In genomic region chr11:126153999-126154398, GRCh38 we compare ENCODE assay signal across 13 cellular contexts. TPM values are rescaled to one million over a fixed set of nuclear protein-coding genes. Genes with fewer than 3 reads are reported as not detected.
A peak's percentile ranks its signal among the peaks of the same experiment; 100 is the strongest.
DNase-seq lines count a peak whose midpoint lies in the region; ATAC-seq and TF ChIP-seq lines count a peak whose summit lies in the region.
"Had no signal": no experiment of that assay in that cellular context is flagged by ENCODE, and none has a peak within 500 bp of the region (broad histone marks: within the 10 kb centered on the region; RNA-seq: fewer than 3 reads in every experiment).

No MANE protein-coding gene starts in this region.

- no peak overlapping the region for H3K23ac ChIP-seq in mesenchymal stem cell (ENCODE audit: low read length in 2 of 2)

- H2BK15ac ChIP-seq in mesenchymal stem cell (ENCODE audit: low read depth, poor library complexity, severe bottlenecking): no peak overlapping the region

- H2BK12ac ChIP-seq in mesenchymal stem cell (ENCODE audit: low read length in 2 of 2): no peak overlapping the region

- peaks cover 12% of the 10 kb centered on the region for H3K9me3 Mint-ChIP-seq in Caco-2 (ENCODE audit: unreplicated experiment)

- H3K4me2 ChIP-seq in mesenchymal stem cell (ENCODE audit: low read length, poor library complexity, severe bottlenecking): no peak overlapping the region

- no peaks in the 10 kb centered on the region for H3K36me3 Mint-ChIP-seq in Caco-2 (ENCODE audit: insufficient read depth, unreplicated experiment)

- H3K27ac ChIP-seq in mesenchymal stem cell (ENCODE audit: low read length, poor library complexity, severe bottlenecking): no peak overlapping the region
- H3K27ac ChIP-seq: ascending aorta had no signal

- CTCF ChIA-PET in Caco-2 (lab: Charles Lee): no interaction called here

- H3K4me1 ChIP-seq in mesenchymal stem cell (ENCODE audit: control insufficient read depth, insufficient read depth, low read depth, low read length): peaks cover 16% of the 10 kb centered on the region
- peaks cover 27% of the 10 kb centered on the region for H3K4me1 ChIP-seq in Caco-2
- H3K4me1 ChIP-seq: ascending aorta had no signal

- H3K4me3 ChIP-seq in HFF-Myc (replicated peaks; ENCODE audit: low read depth, low read length) (no peak overlapping the region), astrocyte of the cerebellum (ENCODE audit: low read depth, low read length) (no peak overlapping the region), mesenchymal stem cell (ENCODE audit: insufficient read depth in 1 of 2, low read depth in 1 of 2, low read length in 2 of 2) (no peak overlapping the region), Caco-2 (ENCODE audit: low read depth, low read length) (no peak overlapping the region)
- H3K4me3 ChIP-seq: ascending aorta had no signal

- H3K4me3 Mint-ChIP-seq in Caco-2 (ENCODE audit: unreplicated experiment): no peak overlapping the region
- H3K4me3 Mint-ChIP-seq: CD8-positive, alpha-beta memory T cell; immature natural killer cell had no signal

- no peak overlapping the region for H2BK5ac ChIP-seq in mesenchymal stem cell (ENCODE audit: low read depth, low read length, poor library complexity, severe bottlenecking)

- no peak overlapping the region for H2AK5ac ChIP-seq in mesenchymal stem cell (ENCODE audit: low read length, severe bottlenecking)

- intact Hi-C loops in Caco-2 (cut with micrococcal nuclease; ENCODE audit: unreplicated experiment): no loop called here

- peaks cover 12% of the 10 kb centered on the region for H3K9me3 ChIP-seq in mesenchymal stem cell (ENCODE audit: control insufficient read depth, low read length)
- 0 out of 2 replicates have a peak, but pooled peaks cover 4% of the 10 kb centered on the region for H3K9me3 ChIP-seq in Caco-2
- H3K9me3 ChIP-seq: ascending aorta had no signal

- H4K8ac ChIP-seq in mesenchymal stem cell (ENCODE audit: low read length): peak overlapping the region; percentile 45

- no peaks in the 10 kb centered on the region for H3K79me1 ChIP-seq in mesenchymal stem cell (replicated peaks; ENCODE audit: low read length, poor library complexity, severe bottlenecking)

- H3K4ac ChIP-seq in mesenchymal stem cell (ENCODE audit: low read depth in 1 of 2, low read length in 2 of 2): no peak overlapping the region

- peaks cover 13% of the 10 kb centered on the region for H3K4me1 Mint-ChIP-seq in Caco-2 (ENCODE audit: low read depth, unreplicated experiment)
- H3K4me1 Mint-ChIP-seq: immature natural killer cell had no signal

- no peak for TF ChIP-seq CTCF in HFF-Myc (IDR thresholded peaks at IDR 0.05; ENCODE audit: low read depth, low read length, missing control alignments)
- TF ChIP-seq CTCF in astrocyte of the cerebellum (IDR thresholded peaks at IDR 0.05; ENCODE audit: low read depth, low read length, missing control alignments): no peak
- TF ChIP-seq CTCF in Caco-2 (IDR thresholded peaks at IDR 0.05; ENCODE audit: insufficient read depth in 1 of 2, low read depth in 1 of 2, low read length in 1 of 2, severe bottlenecking in 1 of 2, unreplicated experiment in 1 of 2): no peak

- no peak overlapping the region for H2AFZ ChIP-seq in mesenchymal stem cell (ENCODE audit: low read depth, low read length)

- H2BK120ac ChIP-seq in mesenchymal stem cell (ENCODE audit: low read depth, low read length): no peak overlapping the region

- H3K27ac Mint-ChIP-seq in Caco-2 (ENCODE audit: unreplicated experiment): no peak overlapping the region
- H3K27ac Mint-ChIP-seq: CD8-positive, alpha-beta memory T cell; immature natural killer cell had no signal

- H3K27me3 ChIP-seq in mesenchymal stem cell (ENCODE audit: control insufficient read depth in 1 of 2, insufficient read depth in 1 of 2, low read length in 2 of 2) (peaks cover 0 to 36% of the 10 kb centered on the region in 2 experiments), Caco-2 (replicated peaks; ENCODE audit: control insufficient read depth, insufficient read depth, low read length) (0 out of 2 replicates have a peak, but pooled peaks cover 1% of the 10 kb centered on the region)
- H3K27me3 ChIP-seq: ascending aorta had no signal

- no peaks in the 10 kb centered on the region for H3K36me3 ChIP-seq in mesenchymal stem cell (ENCODE audit: control insufficient read depth in 1 of 2, insufficient read depth in 2 of 2, low read depth in 1 of 2, low read length in 2 of 2)
- H3K36me3 ChIP-seq in Caco-2 (ENCODE audit: control insufficient read depth, insufficient read depth, low read length): no peaks in the 10 kb centered on the region
- H3K36me3 ChIP-seq: ascending aorta had no signal

- POLR2A ChIA-PET in Caco-2 (lab: Charles Lee): no interaction called here

- DNase-seq in COR-L47 (lab: John Stamatoyannopoulos, UW) (peak; percentile 49), HFF-Myc (ENCODE audit: extremely low read depth, low read depth) (peak; percentile 80), astrocyte of the cerebellum (ENCODE audit: low read depth) (peak; percentile 64), mesenchymal stem cell (peak; percentile 89), Caco-2 (no peak), GF-D8 (lab: John Stamatoyannopoulos, UW) (no peak)
- DNase-seq: activated T-cell treated with anti-CD3 and anti-CD28 coated beads, Interleukin-2, amount 50 U/mL, for 48 hours; CD8-positive, alpha-beta memory T cell; immature natural killer cell; stimulated activated CD8-positive, alpha-beta memory T cell treated with anti-CD3 and anti-CD28 coated beads, Interleukin-4, amount 100 ng/mL, for 48 hours had no signal

- H4K91ac ChIP-seq in mesenchymal stem cell (ENCODE audit: low read length): no peak overlapping the region

- WGBS in mesenchymal stem cell: 34% methylated on average over 6 of the region's 6 CpGs

- H3K27me3 Mint-ChIP-seq in Caco-2 (ENCODE audit: insufficient read depth, unreplicated experiment): no peaks in the 10 kb centered on the region

- no TSS peak for BruUV-seq in Caco-2 (replicated peaks; lab: Mats Ljungman, UMichigan)

- peak overlapping the region in 1 of 2 experiments; percentile 58 for H3K14ac ChIP-seq in mesenchymal stem cell (ENCODE audit: low read length in 2 of 2)

- no peak overlapping the region for H3K9ac ChIP-seq in mesenchymal stem cell (ENCODE audit: low read length)

- ATAC-seq in HG02759 (IDR thresholded peaks at IDR 0.05; ENCODE audit: unreplicated experiment): no peak
- ATAC-seq in GM21619 (IDR thresholded peaks at IDR 0.05; ENCODE audit: unreplicated experiment): no peak

- in situ Hi-C loops in astrocyte of the cerebellum (cut with HindIII; ENCODE audit: low sequenced_read_pairs): no loop called here

- H3K18ac ChIP-seq in mesenchymal stem cell (ENCODE audit: low read depth in 1 of 2, low read length in 2 of 2): peak overlapping the region in 1 of 2 experiments; percentile 74

RNA-seq across cellular contexts. Expression of gene RPUSD4, which starts 57.5 kb away (rescaled TPM):
- polyA plus RNA-seq in mesenchymal stem cell (2013, experiment 1 of 2): 11.2 TPM
- polyA plus RNA-seq in mesenchymal stem cell (2013, experiment 2 of 2): 11.4 TPM
- total RNA-seq in Caco-2 (2022): 74.2 and 74.3 TPM in 2 replicates

RNA-seq across cellular contexts. Expression of gene FAM118B, which starts 57.6 kb away (rescaled TPM):
- 19.9 TPM for polyA plus RNA-seq in mesenchymal stem cell (2013, experiment 1 of 2)
- polyA plus RNA-seq in mesenchymal stem cell (2013, experiment 2 of 2): 20.4 TPM
- 36.5 and 44.3 TPM in 2 replicates for total RNA-seq in Caco-2 (2022)

Comparison
In these comparisons a context has a peak if more than half of its experiments do, and no peak if none do; other contexts are left out.
1. DNase-seq: peak in COR-L47 (single experiment), HFF-Myc (single experiment), astrocyte of the cerebellum (single experiment) and mesenchymal stem cell (single experiment); none in Caco-2 (0 of 2) and GF-D8 (single experiment).